Comparison of ENCODE assay signal across 11 cellular contexts in the genomic region with DNA sequence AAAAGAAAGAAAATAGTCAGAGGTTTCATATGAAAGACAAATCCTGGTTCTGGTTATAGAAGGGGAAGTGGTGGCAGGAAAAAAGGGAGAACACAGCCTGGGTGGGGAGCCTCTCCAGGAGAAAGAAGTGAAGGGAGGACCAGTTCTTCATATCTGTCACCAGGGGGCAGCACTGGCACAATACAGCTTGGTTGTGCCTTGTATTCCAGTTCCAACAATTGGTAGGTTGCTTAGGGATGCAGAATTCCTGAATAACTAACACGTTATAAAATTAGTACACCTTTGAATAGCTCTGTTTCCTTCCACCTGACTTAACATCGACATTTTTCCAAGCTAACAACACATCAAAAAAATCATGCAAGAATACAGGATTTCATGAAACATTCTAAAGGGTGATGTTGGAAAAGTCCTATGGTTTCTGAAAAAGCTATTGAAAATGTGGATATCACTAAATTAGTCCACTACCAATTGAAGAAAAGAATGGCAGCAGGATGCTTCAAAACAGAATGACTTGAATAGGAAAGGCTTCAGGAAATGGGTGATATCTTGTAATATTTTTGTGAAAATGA. TPM values are rescaled to one million over a fixed set of nuclear protein-coding genes. Genes with fewer than 3 reads are reported as not detected.
A peak's percentile ranks its signal among the peaks of the same experiment; 100 is the strongest.
DNase-seq lines count a peak whose midpoint lies in the region; ATAC-seq, FAIRE-seq and TF ChIP-seq lines count a peak whose summit lies in the region.
"Had no signal": no experiment of that assay in that cellular context is flagged by ENCODE, and none has a peak within 500 bp of the region (broad histone marks: within the 10 kb centered on the region; RNA-seq: fewer than 3 reads in every experiment).

No MANE protein-coding gene starts in this region.

- peaks cover 7% of the 10 kb centered on the region for H3K9me3 ChIP-seq in K562 (replicated peaks; ENCODE audit: control insufficient read depth, insufficient read depth, low read depth, low read length)
- peaks cover 13% of the 10 kb centered on the region for H3K9me3 ChIP-seq in lower lobe of right lung

- H3K4me3 Mint-ChIP-seq in Calu3 (ENCODE audit: low read depth, unreplicated experiment) (no peak overlapping the region), HFFc6 (no peak overlapping the region)

- H3K4me1 ChIP-seq in K562 (replicated peaks in 1 of 2; ENCODE audit: control insufficient read depth in 2 of 2, insufficient read depth in 2 of 2, low read length in 2 of 2): no peaks in the 10 kb centered on the region
- no peaks in the 10 kb centered on the region for H3K4me1 ChIP-seq in lower lobe of right lung
- H3K4me1 ChIP-seq: heart left ventricle had no signal

- intact Hi-C loops in Calu3 (cut with micrococcal nuclease; ENCODE audit: unreplicated experiment): loop anchor here (10.0 kb wide), 1 partner anchor 68 kb away; no protein-coding TSS in a partner anchor
- intact Hi-C loops in K562 (cut with micrococcal nuclease): no loop called here
- intact Hi-C loops in lower lobe of right lung (cut with DNase I): no loop called here

- H3K36me3 ChIP-seq in K562 (ENCODE audit: control insufficient read depth, insufficient read depth, low read length) (no peaks in the 10 kb centered on the region), lower lobe of right lung (no peaks in the 10 kb centered on the region)
- H3K36me3 ChIP-seq: heart left ventricle had no signal

- H4K20me1 ChIP-seq in K562 (replicated peaks; ENCODE audit: control insufficient read depth, insufficient read depth, low read length): no peaks in the 10 kb centered on the region

- TF ChIP-seq CTCF in Calu3 (IDR thresholded peaks at IDR 0.05; ENCODE audit: unreplicated experiment) (peak; percentile 32), HFFc6 (IDR thresholded peaks at IDR 0.05) (peak; percentile 78), K562 (IDR thresholded peaks at IDR 0.05 in 2 of 3, conservative IDR thresholded peaks at IDR 0.05 in 1 of 3; ENCODE audit: insufficient read depth in 2 of 3, low read depth in 1 of 3, low read length in 3 of 3) (peak; percentile 37 to 61 (median 43); a peak in 5 of 6 replicates), lower lobe of right lung (IDR thresholded peaks at IDR 0.05) (peak; percentile 25)

- H3K27me3 Mint-ChIP-seq in Calu3 (ENCODE audit: unreplicated experiment) (no peaks in the 10 kb centered on the region), HFFc6 (ENCODE audit: insufficient read depth) (peaks cover 20% of the 10 kb centered on the region)

- peak; percentile 51 for FAIRE-seq in K562 (lab: Jason Lieb, UNC)

- H3K36me3 Mint-ChIP-seq in Calu3 (ENCODE audit: insufficient read depth, unreplicated experiment) (peaks cover 5% of the 10 kb centered on the region), HFFc6 (ENCODE audit: low read depth) (peaks cover 13% of the 10 kb centered on the region)

- TF ChIP-seq EP300 in K562 (IDR thresholded peaks at IDR 0.05; ENCODE audit: low read length): no peak

- H3K27ac Mint-ChIP-seq in Calu3 (ENCODE audit: unreplicated experiment) (peak overlapping the region; percentile 36), HFFc6 (no peak overlapping the region)

- H3K27me3 ChIP-seq in K562 (ENCODE audit: control insufficient read depth in 2 of 2, insufficient read depth in 2 of 2, low read length in 2 of 2) (peaks cover 4 to 5% of the 10 kb centered on the region in 2 experiments; a peak in 3 of 5 replicates), lower lobe of right lung (ENCODE audit: low read depth) (no peaks in the 10 kb centered on the region)

- H3K9me1 ChIP-seq in K562 (ENCODE audit: control insufficient read depth, insufficient read depth, low read length): no peaks in the 10 kb centered on the region

- H3K4me3 ChIP-seq in K562 (no peak overlapping the region), lower lobe of right lung (no peak overlapping the region)
- H3K4me3 ChIP-seq: heart left ventricle had no signal

- H3K9ac ChIP-seq in K562 (ENCODE audit: insufficient read depth in 1 of 2, low read depth in 2 of 2, low read length in 2 of 2): no peak overlapping the region

- BruUV-seq in Calu3 (replicated peaks; lab: Mats Ljungman, UMichigan) (no TSS peak), K562 (replicated peaks; lab: Mats Ljungman, UMichigan) (no TSS peak)

- H3K79me2 ChIP-seq in K562 (ENCODE audit: control insufficient read depth, insufficient read depth, low read length): no peaks in the 10 kb centered on the region

- POLR2A ChIA-PET in K562 (lab: Yijun Ruan, JAX): no interaction called here

- H3K27ac ChIP-seq in K562 (ENCODE audit: extremely low read depth, low read depth, low read length): no peak overlapping the region
- H3K27ac ChIP-seq in lower lobe of right lung: no peak overlapping the region
- H3K27ac ChIP-seq: heart left ventricle had no signal

- WGBS in K562 (ENCODE audit: insufficient coverage, low coverage, missing lambda C conversion rate): 0% methylated on average over 2 of the region's 2 CpGs

- no peak overlapping the region for H2AFZ ChIP-seq in K562 (ENCODE audit: low read depth, low read length)

- in situ Hi-C loops in K562 (cut with MboI): no loop called here

- TF ChIP-seq RAD21 in K562 (CRISPR knock-in tag; conservative IDR thresholded peaks at IDR 0.05 in 1 of 2, IDR thresholded peaks at IDR 0.05 in 1 of 2): peak in 1 of 2 experiments; percentile 60; a peak in 2 of 4 replicates

- peaks cover 32% of the 10 kb centered on the region for H3K4me1 Mint-ChIP-seq in Calu3 (ENCODE audit: low read depth, unreplicated experiment)
- H3K4me1 Mint-ChIP-seq in HFFc6 (ENCODE audit: low read depth): no peaks in the 10 kb centered on the region

- CTCF ChIA-PET in Calu3 (lab: Charles Lee) (no interaction called here), K562 (lab: Yijun Ruan, JAX; ENCODE audit: low intra/inter-chr PET ratio) (no interaction called here)

- H3K9me3 Mint-ChIP-seq in Calu3 (ENCODE audit: low read depth, unreplicated experiment): peaks cover 9% of the 10 kb centered on the region
- H3K9me3 Mint-ChIP-seq in HFFc6: peaks cover 34% of the 10 kb centered on the region

- DNase-seq in Calu3 (no peak), HFFc6 (no peak), K562 (ENCODE audit: extremely low read depth in 1 of 4, low spot score in 3 of 4) (peak; percentile 19 to 46 (median 45)), lower lobe of right lung (no peak), NCI-H1694 treated with DMSO at 0.1 percent for 48 hours (lab: John Stamatoyannopoulos, UW) (no peak)
- no peak for DNase-seq in stimulated activated CD4-positive, alpha-beta T cell treated with anti-CD3 and anti-CD28 coated beads, Interleukin-4, amount 100 ng/mL, for 4 hours
- DNase-seq: heart left ventricle had no signal

- ATAC-seq in K562 (no peak), lower lobe of right lung (no peak), HG02798 (IDR thresholded peaks at IDR 0.05; ENCODE audit: poor library complexity, unreplicated experiment) (no peak), HG02678 (IDR thresholded peaks at IDR 0.05; ENCODE audit: unreplicated experiment) (no peak)
- ATAC-seq: heart left ventricle had no signal

- H3K4me2 ChIP-seq in K562 (ENCODE audit: insufficient read depth, low read length): no peak overlapping the region

- no peak for TF ChIP-seq POLR2A in K562 (conservative IDR thresholded peaks at IDR 0.05)

TF ChIP-seq in K562, 482 proteins besides CTCF, POLR2A, EP300 and RAD21 (continues in another document):
- TF ChIP-seq CBX5 (IDR thresholded peaks at IDR 0.05; ENCODE audit: borderline replicate concordance, low read depth) (peak; percentile 89; the same call in 1 of the 2 replicates), CBX3 (IDR thresholded peaks at IDR 0.05; ENCODE audit: borderline replicate concordance in 1 of 2, low read length in 2 of 2) (peak in 1 of 2 experiments; percentile 96; a peak in 2 of 3 replicates), TEAD1 (CRISPR knock-in tag; IDR thresholded peaks at IDR 0.05) (peak; percentile 29 to 75; a peak in 2 of 4 replicates), NUFIP1 (IDR thresholded peaks at IDR 0.05; ENCODE audit: partially characterized antibody) (no peak), POLR2AphosphoS5 (IDR thresholded peaks at IDR 0.05; ENCODE audit: control insufficient read depth, insufficient read depth, low read depth, low read length) (no peak), CBX1 (IDR thresholded peaks at IDR 0.05; ENCODE audit: low read depth) (no peak), RBM34 (IDR thresholded peaks at IDR 0.05; ENCODE audit: borderline replicate concordance, insufficient read depth, low read length) (no peak), ILF3 (IDR thresholded peaks at IDR 0.05; ENCODE audit: borderline replicate concordance) (no peak), MBD2 (IDR thresholded peaks at IDR 0.05; ENCODE audit: borderline replicate concordance, low read depth) (no peak), CXXC5 (CRISPR knock-in tag; IDR thresholded peaks at IDR 0.05) (no peak), ZFPM2 (CRISPR knock-in tag; IDR thresholded peaks at IDR 0.05) (no peak), XRCC3 (IDR thresholded peaks at IDR 0.05) (peak; percentile 48; the same call in 1 of the 2 replicates), TRIM28 (IDR thresholded peaks at IDR 0.05) (peak; percentile 91)

RNA-seq across cellular contexts. Expression of gene CYP26A1, which starts 52.9 kb away (rescaled TPM):
- total RNA-seq in Calu3 (2022): 0.98 and 2.1 TPM in 2 replicates
- not detected for total RNA-seq in HFFc6 (2021; fragmentation: NEBNext Ultra II Directional; extraction: Animal tissue kit (Norgen Biotek cat#: 25700))
- 5.2 and 7.0 TPM in 2 replicates for total RNA-seq in K562 (2011; cell fraction: chromatin; rRNA removed; ENCODE audit: low replicate concordance)
- 4.5 and 10.0 TPM in 2 replicates for total RNA-seq in K562 (2011; cell fraction: nucleolus; rRNA removed)
- 2.8 and 5.3 TPM in 2 replicates for total RNA-seq in K562 (2011; cell fraction: nucleoplasm; rRNA removed)
- 1.4 and 1.6 TPM in 2 replicates for total RNA-seq in K562 (2014; rRNA removed)
- total RNA-seq in K562 (2014; rRNA removed; fragmentation: Illumina TruSeq; extraction: Trizol): 1.2 and 1.4 TPM in 2 replicates
- total RNA-seq in K562 (2015; rRNA removed; fragmentation: Illumina TruSeq; extraction: Trizol): 5.0 and 5.2 TPM in 2 replicates
- 1.6 and 2.5 TPM in 2 replicates for total RNA-seq in K562 (2021)
- polyA plus RNA-seq in K562 (2011; rRNA removed): 4.0 and 5.1 TPM in 2 replicates
- 2.3 and 5.8 TPM in 2 replicates for polyA plus RNA-seq in K562 (2011; cell fraction: cytosol; rRNA removed)
- 10.4 and 19.4 TPM in 2 replicates for polyA plus RNA-seq in K562 (2011; cell fraction: nucleus; rRNA removed)
- 2.4 and 3.1 TPM in 2 replicates for polyA plus RNA-seq in K562 (2012)
- polyA plus RNA-seq in K562 (2014; fragmentation: Illumina TruSeq; extraction: Trizol): 0.54 and 1.5 TPM in 2 replicates
- under 1 TPM; 0.11 to 0.38 TPM for polyA plus RNA-seq in K562 (2014; fragmentation: Nextera tagmentation; extraction: Ambion mirVana)
- polyA plus RNA-seq in K562 (2014; rRNA removed): 1.6 TPM in 2 replicates
- polyA minus RNA-seq in K562 (2011; rRNA and poly(A)+ RNA removed): 0.98 and 1.4 TPM in 2 replicates
- 0.86 and 1.3 TPM in 2 replicates for polyA minus RNA-seq in K562 (2011; cell fraction: cytosol; rRNA and poly(A)+ RNA removed)
- 3.7 and 4.4 TPM in 2 replicates for polyA minus RNA-seq in K562 (2011; cell fraction: nucleus; rRNA and poly(A)+ RNA removed)
- total RNA-seq in lower lobe of right lung: not detected
- total RNA-seq: H4, heart left ventricle, NCI-H460 had no signal
- polyA plus RNA-seq: heart left ventricle had no signal

Comparison
In these comparisons a context has a peak if more than half of its experiments do, and no peak if none do; other contexts are left out.
1. DNase-seq: peak in K562 (4 of 4); none in Calu3 (single experiment), HFFc6 (single experiment), lower lobe of right lung (single experiment), NCI-H1694 treated with DMSO at 0.1 percent for 48 hours (single experiment) and stimulated activated CD4-positive, alpha-beta T cell treated with anti-CD3 and anti-CD28 coated beads, Interleukin-4, amount 100 ng/mL, for 4 hours (0 of 2).
2. CTCF ChIP-seq: peak in every context shown above with its lines; median percentile 78 in HFFc6; 43 in K562; 32 in Calu3; 25 in lower lobe of right lung.